Comparison of ENCODE assay signal across 21 cellular contexts in genomic region chr2:72090781-72091482, GRCh38. TPM values are rescaled to one million over a fixed set of nuclear protein-coding genes. Genes with fewer than 3 reads are reported as not detected.
"Had no signal": no experiment of that assay in that cellular context is flagged by ENCODE, and none has a peak within 500 bp of the region (broad histone marks: within the 10 kb centered on the region; RNA-seq: fewer than 3 reads in every experiment).

No MANE protein-coding gene starts in this region.

- H3K36me3 ChIP-seq: esophagus squamous epithelium, tibial nerve had no signal

- H2AFZ ChIP-seq: parathyroid adenoma had no signal

- H3K27ac ChIP-seq: dorsolateral prefrontal cortex, epithelial cell of prostate, esophagus squamous epithelium, foreskin keratinocyte, parathyroid adenoma, psoas muscle, tibial nerve had no signal

- ATAC-seq: naive thymus-derived CD4-positive, alpha-beta T cell; psoas muscle; stimulated activated effector memory CD8-positive, alpha-beta T cell treated with anti-CD3 and anti-CD28 coated beads, Interleukin-12 subunit alpha, Interleukin-12 subunit beta, amount 100 ng/mL, for 72 hours; stimulated activated naive CD8-positive, alpha-beta T cell treated with anti-CD3 and anti-CD28 coated beads, Interleukin-15, Interleukin-2, amounts not matched to agents 100 U/mL and 50 U/mL, for 24 hours had no signal

- H3K9me3 Mint-ChIP-seq: central memory CD8-positive, alpha-beta T cell; stimulated activated effector memory CD8-positive, alpha-beta T cell treated with anti-CD3 and anti-CD28 coated beads, Interleukin-12 subunit alpha, Interleukin-12 subunit beta, amount 100 ng/mL, for 72 hours had no signal

- H3K4me1 Mint-ChIP-seq: central memory CD8-positive, alpha-beta T cell; immature natural killer cell; naive thymus-derived CD4-positive, alpha-beta T cell; nephron progenitor cell; stimulated activated effector memory CD8-positive, alpha-beta T cell treated with anti-CD3 and anti-CD28 coated beads, Interleukin-12 subunit alpha, Interleukin-12 subunit beta, amount 100 ng/mL, for 72 hours had no signal

- H3K79me2 ChIP-seq: parathyroid adenoma had no signal

- H3K27me3 ChIP-seq: dorsolateral prefrontal cortex, esophagus squamous epithelium, foreskin keratinocyte had no signal

- H3K27ac Mint-ChIP-seq: immature natural killer cell; naive thymus-derived CD4-positive, alpha-beta T cell; nephron progenitor cell; stimulated activated effector memory CD8-positive, alpha-beta T cell treated with anti-CD3 and anti-CD28 coated beads, Interleukin-12 subunit alpha, Interleukin-12 subunit beta, amount 100 ng/mL, for 72 hours had no signal

- H3K4me3 Mint-ChIP-seq: central memory CD8-positive, alpha-beta T cell; immature natural killer cell; naive thymus-derived CD4-positive, alpha-beta T cell; nephron progenitor cell; stimulated activated effector memory CD8-positive, alpha-beta T cell treated with anti-CD3 and anti-CD28 coated beads, Interleukin-12 subunit alpha, Interleukin-12 subunit beta, amount 100 ng/mL, for 72 hours had no signal

- DNase-seq: cortex of kidney; dorsolateral prefrontal cortex; effector memory CD4-positive, alpha-beta T cell; esophagus squamous epithelium; foreskin keratinocyte; immature natural killer cell; left colon; mesendoderm; naive thymus-derived CD4-positive, alpha-beta T cell; nephron progenitor cell; psoas muscle; retina; stimulated activated CD4-positive, alpha-beta T cell treated with anti-CD3 and anti-CD28 coated beads, Interleukin-4, amount 100 ng/mL, for 1 hour; stimulated activated CD8-positive, alpha-beta memory T cell treated with anti-CD3 and anti-CD28 coated beads, Interleukin-4, amount 100 ng/mL, for 48 hours; stimulated activated naive CD8-positive, alpha-beta T cell treated with anti-CD3 and anti-CD28 coated beads, Interleukin-15, Interleukin-2, amounts not matched to agents 100 U/mL and 50 U/mL, for 24 hours had no signal

- H3K4me1 ChIP-seq: parathyroid adenoma, tibial nerve had no signal

- H3K4me3 ChIP-seq: dorsolateral prefrontal cortex, esophagus squamous epithelium, psoas muscle, smooth muscle cell, tibial nerve had no signal

- H3K4me2 ChIP-seq: smooth muscle cell had no signal

- H3K9me3 ChIP-seq: esophagus squamous epithelium, psoas muscle had no signal

- H3K36me3 Mint-ChIP-seq: immature natural killer cell; naive thymus-derived CD4-positive, alpha-beta T cell; stimulated activated effector memory CD8-positive, alpha-beta T cell treated with anti-CD3 and anti-CD28 coated beads, Interleukin-12 subunit alpha, Interleukin-12 subunit beta, amount 100 ng/mL, for 72 hours had no signal

- H3K9ac ChIP-seq: parathyroid adenoma had no signal

RNA-seq across cellular contexts. Expression of gene CYP26B1, which starts 56.7 kb away (rescaled TPM):
- total RNA-seq: naive thymus-derived CD4-positive, alpha-beta T cell had no signal
- polyA plus RNA-seq: immature natural killer cell; naive thymus-derived CD4-positive, alpha-beta T cell had no signal
